20 cellular contexts compared by ENCODE assay signal in the genomic region with DNA sequence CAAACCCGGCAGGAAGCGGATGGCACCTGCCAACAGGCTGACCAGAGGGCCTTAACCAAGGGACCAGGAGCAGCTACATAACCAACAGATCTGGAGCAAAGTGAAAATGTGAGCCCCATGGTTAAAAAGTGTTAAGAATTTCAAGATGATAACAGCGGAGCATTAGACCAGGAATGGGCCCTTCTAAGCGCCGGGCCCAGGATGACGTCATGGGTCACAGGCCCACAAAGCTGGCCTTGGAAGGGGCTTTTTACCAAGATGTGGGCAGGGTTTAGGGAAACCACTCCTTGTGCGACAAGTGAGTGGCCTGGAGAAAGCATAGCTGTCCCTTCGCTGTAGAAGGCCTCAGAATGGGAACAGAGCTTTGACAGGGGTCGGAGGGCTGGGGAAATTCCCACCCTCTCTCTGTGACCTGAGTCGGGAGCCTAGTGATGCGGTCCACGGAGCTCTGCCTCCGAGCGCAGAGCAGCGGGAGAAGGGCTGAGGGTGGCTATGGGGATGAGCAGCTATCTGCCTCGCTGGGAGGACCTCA.
"Had no signal": no experiment of that assay in that cellular context is flagged by ENCODE, and none has a peak within 500 bp of the region (broad histone marks: within the 10 kb centered on the region; RNA-seq: fewer than 3 reads in every experiment).

No MANE protein-coding gene starts in this region.

- H3K4me3 ChIP-seq: adrenal gland, esophagus squamous epithelium, lung, prostate gland, right atrium auricular region had no signal

- H3K4me1 ChIP-seq: adrenal gland, esophagus squamous epithelium, prostate gland, right atrium auricular region had no signal

- H3K9me3 Mint-ChIP-seq: activated naive CD4-positive, alpha-beta T cell treated with anti-CD3 and anti-CD28 coated beads, Interleukin-2, amount 50 U/mL, for 24 hours; stimulated activated effector memory CD8-positive, alpha-beta T cell treated with anti-CD3 and anti-CD28 coated beads, Interleukin-12 subunit alpha, Interleukin-12 subunit beta, amount 100 ng/mL, for 72 hours had no signal

- H3K4me1 Mint-ChIP-seq: activated naive CD4-positive, alpha-beta T cell treated with anti-CD3 and anti-CD28 coated beads, Interleukin-2, amount 50 U/mL, for 24 hours; stimulated activated effector memory CD8-positive, alpha-beta T cell treated with anti-CD3 and anti-CD28 coated beads, Interleukin-12 subunit alpha, Interleukin-12 subunit beta, amount 100 ng/mL, for 72 hours had no signal

- DNase-seq: activated CD4-positive, alpha-beta T cell treated with anti-CD3 and anti-CD28 coated beads for 1 hour; activated CD8-positive, alpha-beta memory T cell treated with anti-CD3 and anti-CD28 coated beads for 24 hours; activated CD8-positive, alpha-beta memory T cell treated with anti-CD3 and anti-CD28 coated beads, Interleukin-2, amount 50 U/mL, for 48 hours; activated gamma-delta T cell; activated T-cell treated with anti-CD3 and anti-CD28 coated beads, Interleukin-2, amount 50 U/mL, for 48 hours; effector CD4-positive, alpha-beta T cell; esophagus squamous epithelium; midbrain; small intestine; stimulated activated CD4-positive, alpha-beta T cell treated with anti-CD3 and anti-CD28 coated beads, Interleukin-4, amount 100 ng/mL, for 1 hour; T-helper 2 cell had no signal

- H3K27me3 ChIP-seq: adrenal gland, right atrium auricular region had no signal

- H3K36me3 Mint-ChIP-seq: activated naive CD4-positive, alpha-beta T cell treated with anti-CD3 and anti-CD28 coated beads, Interleukin-2, amount 50 U/mL, for 24 hours; stimulated activated effector memory CD8-positive, alpha-beta T cell treated with anti-CD3 and anti-CD28 coated beads, Interleukin-12 subunit alpha, Interleukin-12 subunit beta, amount 100 ng/mL, for 72 hours had no signal

- H3K27ac Mint-ChIP-seq: activated naive CD4-positive, alpha-beta T cell treated with anti-CD3 and anti-CD28 coated beads, Interleukin-2, amount 50 U/mL, for 24 hours; stimulated activated effector memory CD8-positive, alpha-beta T cell treated with anti-CD3 and anti-CD28 coated beads, Interleukin-12 subunit alpha, Interleukin-12 subunit beta, amount 100 ng/mL, for 72 hours had no signal

- H3K4me3 Mint-ChIP-seq: activated naive CD4-positive, alpha-beta T cell treated with anti-CD3 and anti-CD28 coated beads, Interleukin-2, amount 50 U/mL, for 24 hours; stimulated activated effector memory CD8-positive, alpha-beta T cell treated with anti-CD3 and anti-CD28 coated beads, Interleukin-12 subunit alpha, Interleukin-12 subunit beta, amount 100 ng/mL, for 72 hours had no signal

- ATAC-seq: stimulated activated effector memory CD8-positive, alpha-beta T cell treated with anti-CD3 and anti-CD28 coated beads, Interleukin-12 subunit alpha, Interleukin-12 subunit beta, amount 100 ng/mL, for 72 hours had no signal

- H3K9me3 ChIP-seq: adrenal gland, prostate gland had no signal

- FAIRE-seq: astrocyte, islet of Langerhans, small intestine had no signal

- H3K27ac ChIP-seq: adrenal gland, esophagus squamous epithelium, prostate gland, right atrium auricular region, VCaP had no signal

- H3K36me3 ChIP-seq: adrenal gland, esophagus squamous epithelium, prostate gland, right atrium auricular region had no signal
